Comparison of ENCODE assay signal across 1 cellular context in genomic region chr19:57191141-57192063, GRCh38.
TF ChIP-seq lines count a peak whose summit lies in the region.

Gene ZNF264, plus strand, starts transcription at chr19:57191500. Its CDS starts 414 bp downstream, at chr19:57191914.

TF ChIP-seq in SK-N-SH, 30 proteins besides CTCF, POLR2A, EP300 and RAD21 (continued from another document):
- no peak for TF ChIP-seq ZBTB33 (IDR thresholded peaks at IDR 0.05; ENCODE audit: borderline replicate concordance, low read depth)
- TF ChIP-seq REST (IDR thresholded peaks at IDR 0.05; ENCODE audit: low read depth, low read length), result no peak
- TF ChIP-seq SMC3 (IDR thresholded peaks at IDR 0.05; ENCODE audit: low read depth, low read length), result no peak
- no peak for TF ChIP-seq FOXJ3 (CRISPR knock-in tag; IDR thresholded peaks at IDR 0.05)
- no peak for TF ChIP-seq USF1 (IDR thresholded peaks at IDR 0.05; ENCODE audit: borderline replicate concordance, low read depth)
- TF ChIP-seq CHD2 (IDR thresholded peaks at IDR 0.05; ENCODE audit: low read length, partially characterized antibody), result peak; percentile 72
- no peak for TF ChIP-seq SIN3A (IDR thresholded peaks at IDR 0.05; ENCODE audit: borderline replicate concordance, low read depth, low read length)
- TF ChIP-seq GATA2 (CRISPR knock-in tag; IDR thresholded peaks at IDR 0.05), result no peak
- TF ChIP-seq IRF3 (IDR thresholded peaks at IDR 0.05; ENCODE audit: low read depth, low read length), result no peak
- TF ChIP-seq TAF1 (IDR thresholded peaks at IDR 0.05; ENCODE audit: borderline replicate concordance, low read depth, low read length), result peak; percentile 69; the same call in 1 of the 2 replicates
- no peak for TF ChIP-seq JUND (IDR thresholded peaks at IDR 0.05)
